8 cellular contexts compared by ENCODE assay signal in genomic region chr9:97388721-97389238, GRCh38. TPM values are rescaled to one million over a fixed set of nuclear protein-coding genes. Genes with fewer than 3 reads are reported as not detected.
DNase-seq lines count a peak whose midpoint lies in the region; ATAC-seq and TF ChIP-seq lines count a peak whose summit lies in the region.

No MANE protein-coding gene starts in this region.

- TF ChIP-seq EP300 in suprapubic skin (IDR thresholded peaks at IDR 0.05), result no peak
- TF ChIP-seq EP300 in transverse colon (IDR thresholded peaks at IDR 0.05; ENCODE audit: low read depth), result no peak

- H3K27ac ChIP-seq in suprapubic skin (no peak overlapping the region), transverse colon (no peak overlapping the region)

- intact Hi-C loops in transverse colon (cut with DNase I; ENCODE audit: low total_unique reads), result no loop called here

- DNase-seq in M059J (ENCODE audit: low read depth), result peak; percentile 47
- peak; percentile 87 for DNase-seq in mesenteric fat pad (ENCODE audit: low spot score)
- DNase-seq in suprapubic skin (ENCODE audit: low spot score in 2 of 2), result no peak
- DNase-seq in NCI-H2227 (lab: John Stamatoyannopoulos, UW; ENCODE audit: unreplicated experiment), result no peak
- no peak for DNase-seq in transverse colon
- no peak for DNase-seq in NCI-H1694 treated with DMSO at 0.1 percent for 48 hours (lab: John Stamatoyannopoulos, UW)

- H3K4me3 ChIP-seq in suprapubic skin, result no peak overlapping the region
- no peak overlapping the region for H3K4me3 ChIP-seq in transverse colon

- peak; percentile 77 for ATAC-seq in GM21529 (IDR thresholded peaks at IDR 0.05; ENCODE audit: unreplicated experiment)

- H3K36me3 ChIP-seq in suprapubic skin (no peaks in the 10 kb centered on the region), transverse colon (no peaks in the 10 kb centered on the region)

- WGBS in suprapubic skin, result 45% methylated on average over 3 of the region's 5 CpGs
- 65% methylated on average over 5 of the region's 5 CpGs; no CpG with 5 or more reads in 1 of the 2 donors for WGBS in transverse colon (ENCODE audit: low coverage in 1 of 2), 2 donors

- TF ChIP-seq CTCF in suprapubic skin (IDR thresholded peaks at IDR 0.05) (no peak), transverse colon (IDR thresholded peaks at IDR 0.05) (no peak)

- in situ Hi-C loops in transverse colon (cut with MboI; ENCODE audit: low pct_ligation_motif_present in 1 of 4, low pct_unique_long_range_greater_than_20kb in 1 of 4, low sequenced_read_pairs in 3 of 4), result loop anchor here in 2 of 4 donors (25.0 kb wide), 1 partner anchor 526 kb away; the partner anchor contains the start of gene ZNF782 (in 2 of the 2)

- TF ChIP-seq POLR2A in GM18526 (IDR thresholded peaks at IDR 0.05; ENCODE audit: extremely low read depth, insufficient read length) (peak; percentile 24), suprapubic skin (IDR thresholded peaks at IDR 0.05) (no peak), transverse colon (IDR thresholded peaks at IDR 0.05) (no peak)

- H3K27me3 ChIP-seq in suprapubic skin (no peaks in the 10 kb centered on the region), transverse colon (no peaks in the 10 kb centered on the region)

- H3K9me3 ChIP-seq in suprapubic skin, result no peaks in the 10 kb centered on the region
- no peaks in the 10 kb centered on the region for H3K9me3 ChIP-seq in transverse colon

- H3K4me1 ChIP-seq in suprapubic skin, result peaks cover 5% of the 10 kb centered on the region
- peaks cover 2 to 21% (median 12%) of the 10 kb centered on the region in 4 donors for H3K4me1 ChIP-seq in transverse colon

RNA-seq across cellular contexts. Expression of gene TDRD7, which starts 23.1 kb away (rescaled TPM):
- total RNA-seq in M059J (2014; rRNA removed; shearing (Covaris generic)), result 37.5 and 46.9 TPM in 2 replicates
- 15.1 TPM for total RNA-seq in mesenteric fat pad
- total RNA-seq in suprapubic skin, result 10 to 100 TPM in 1 of 4 donors, 1 to 10 TPM in 3; 4.2 to 13.0 (median 8.3) TPM
- 10 to 100 TPM; 15.0 to 47.4 (median 31.4) TPM for total RNA-seq in transverse colon

Comparison
In these comparisons a context has a peak if more than half of its experiments do, and no peak if none do; other contexts are left out.
1. DNase-seq: peak in M059J (single experiment) and mesenteric fat pad (single experiment); none in suprapubic skin (0 of 2), NCI-H2227 (single experiment), transverse colon (single experiment) and NCI-H1694 treated with DMSO at 0.1 percent for 48 hours (single experiment).